ENCODE assay signal across 19 cellular contexts in the genomic region with DNA sequence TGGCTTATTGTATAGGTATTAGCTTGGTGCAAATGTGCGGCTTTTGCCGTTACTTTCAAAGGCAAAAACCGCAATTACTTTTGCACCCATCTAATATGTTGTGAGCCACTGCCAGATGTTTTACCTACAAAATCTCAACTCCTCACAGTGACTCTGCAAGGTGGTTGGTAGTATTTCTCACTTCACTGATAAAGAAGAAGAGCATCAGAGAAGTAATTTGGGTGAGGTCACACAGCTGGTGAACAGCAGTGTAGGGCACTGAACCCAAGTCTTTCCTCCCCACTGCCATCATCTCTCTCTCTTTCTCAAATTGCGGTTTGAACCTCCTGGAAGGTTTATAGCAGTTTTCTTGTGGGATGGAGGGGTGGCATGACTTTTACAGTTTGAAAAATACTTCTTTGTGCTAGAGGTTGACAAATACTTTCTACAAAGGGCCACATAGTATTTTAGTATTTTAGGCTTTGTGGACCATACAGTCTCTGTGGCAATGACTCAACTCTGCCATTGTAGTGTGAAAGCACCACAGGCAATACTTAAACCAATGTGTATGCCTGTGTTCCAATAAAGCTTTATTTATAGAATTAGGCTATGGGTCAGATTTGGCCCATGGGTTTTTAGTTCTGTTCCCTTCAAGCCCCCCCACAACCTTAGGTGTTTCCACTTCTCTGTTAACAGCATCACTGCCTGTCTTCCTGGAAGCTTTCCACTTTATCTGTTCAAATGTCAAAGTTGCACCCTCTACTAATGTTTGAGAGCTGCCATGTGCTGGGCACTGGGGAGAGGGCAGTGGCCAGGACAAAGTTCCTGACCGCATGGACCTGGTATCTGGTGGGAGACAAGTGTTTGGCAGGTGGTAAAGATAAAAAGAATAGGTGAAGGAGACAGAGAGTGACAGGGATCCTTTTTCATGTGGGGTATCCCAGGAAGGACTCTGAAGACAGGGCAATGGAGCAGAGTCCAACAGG. TPM values are rescaled to one million over a fixed set of nuclear protein-coding genes. Genes with fewer than 3 reads are reported as not detected.
A peak's percentile ranks its signal among the peaks of the same experiment; 100 is the strongest.
DNase-seq lines count a peak whose midpoint lies in the region; ATAC-seq, FAIRE-seq and TF ChIP-seq lines count a peak whose summit lies in the region.
"Had no signal": no experiment of that assay in that cellular context is flagged by ENCODE, and none has a peak within 500 bp of the region (broad histone marks: within the 10 kb centered on the region; RNA-seq: fewer than 3 reads in every experiment).

No MANE protein-coding gene starts in this region.

- TF ChIP-seq CTCF in heart left ventricle (IDR thresholded peaks at IDR 0.05) (no peak), nephron (IDR thresholded peaks at IDR 0.05; ENCODE audit: unreplicated experiment in 3 of 3) (no peak), psoas muscle (IDR thresholded peaks at IDR 0.05) (no peak)

- no peak overlapping the region for H3K4me3 ChIP-seq in Jurkat, Clone E6-1 (ENCODE audit: low read length)
- H3K4me3 ChIP-seq in heart left ventricle (no peak overlapping the region), psoas muscle (no peak overlapping the region)
- H3K4me3 ChIP-seq: A549, Peyer's patch had no signal

- H3K27ac ChIP-seq in heart left ventricle (peak overlapping the region; percentile 31 to 86 (median 66)), psoas muscle (no peak overlapping the region)
- H3K27ac ChIP-seq: A549, Peyer's patch had no signal

- H3K27me3 Mint-ChIP-seq in nephron (ENCODE audit: low read depth), result no peaks in the 10 kb centered on the region

- peaks cover 4% of the 10 kb centered on the region for H3K36me3 Mint-ChIP-seq in nephron (ENCODE audit: low read depth)

- TF ChIP-seq POLR2A in GM12892 (IDR thresholded peaks at IDR 0.05; ENCODE audit: low read depth, low read length), result no peak
- TF ChIP-seq POLR2A in heart left ventricle (IDR thresholded peaks at IDR 0.05), result no peak

- DNase-seq in GM12892 (ENCODE audit: insufficient read length) (no peak), heart left ventricle (peak in 1 of 5 donors; percentile 80), psoas muscle (no peak), HuH-7 (ENCODE audit: low spot score) (no peak), NCI-H345 (lab: John Stamatoyannopoulos, UW) (no peak)
- peak; percentile 60 for DNase-seq in Jurkat, Clone E6-1 (ENCODE audit: low read depth, low spot score)
- DNase-seq: C1 segment of cervical spinal cord, DMS 273 treated with DMSO at 0.1 percent for 48 hours, GDM1, HCEC 1CT, NCI-H1048, NCI-H146, NCI-H2081 treated with DMSO at 0.1 percent for 48 hours, NCI-H524 treated with DMSO at 0.1 percent for 48 hours, Peyer's patch, SHP77, SK-N-SH had no signal

- WGBS in heart left ventricle, 4 donors, result 58 to 77% (median 63%) methylated on average over 5 of the region's 5 CpGs
- WGBS in psoas muscle, 3 donors, result 73 to 85% (median 75%) methylated on average over 5 of the region's 5 CpGs

- H3K4me1 Mint-ChIP-seq in nephron, result peaks cover 16% of the 10 kb centered on the region

- no peaks in the 10 kb centered on the region for H3K9me3 Mint-ChIP-seq in nephron

- no peak overlapping the region for H3K4me3 Mint-ChIP-seq in nephron

- H3K9me3 ChIP-seq in heart left ventricle (no peaks in the 10 kb centered on the region), psoas muscle (no peaks in the 10 kb centered on the region)
- H3K9me3 ChIP-seq: A549, Peyer's patch, SK-N-SH had no signal

- peak; percentile 18 to 86 (median 59) for ATAC-seq in heart left ventricle
- no peak for ATAC-seq in psoas muscle
- ATAC-seq: A549 had no signal

- no peaks in the 10 kb centered on the region for H3K27me3 ChIP-seq in heart left ventricle
- H3K27me3 ChIP-seq in psoas muscle (ENCODE audit: insufficient read depth in 3 of 3, low read length in 2 of 3), result no peaks in the 10 kb centered on the region
- H3K27me3 ChIP-seq: Peyer's patch had no signal

- FAIRE-seq in GM12892 (lab: Jason Lieb, UNC), result peak; percentile 44
- FAIRE-seq: A549 had no signal

- intact Hi-C loops in heart left ventricle (cut with DNase I) (loop anchor here in 1 of 10 donors (10.0 kb wide), 1 partner anchor 137 kb away; no protein-coding TSS in a partner anchor), psoas muscle (cut with DNase I) (no loop called here)

- H3K4me1 ChIP-seq in heart left ventricle, result peaks cover 0 to 91% (median 18%) of the 10 kb centered on the region in 12 donors
- H3K4me1 ChIP-seq in psoas muscle, result peaks cover 15% of the 10 kb centered on the region

- H3K27ac Mint-ChIP-seq in nephron, result peak overlapping the region in 2 of 3 experiments; percentile 2 to 39

- no peaks in the 10 kb centered on the region for H3K36me3 ChIP-seq in heart left ventricle
- H3K36me3 ChIP-seq in psoas muscle (ENCODE audit: insufficient read depth in 1 of 2, low read depth in 1 of 2), result no peaks in the 10 kb centered on the region
- H3K36me3 ChIP-seq: Peyer's patch had no signal

RNA-seq across cellular contexts. Expression of a gene that starts 30.1 kb away (rescaled TPM):
- polyA plus RNA-seq in GM12892 (2012; ENCODE audit: missing spikeins), result 13.6 TPM
- polyA plus RNA-seq in Jurkat, Clone E6-1 (2012; ENCODE audit: insufficient read depth, insufficient read length), result not detected
- 100 to 1,000 TPM; 118 to 532 (median 285) TPM for total RNA-seq in heart left ventricle
- 100 to 1,000 TPM; 109 to 204 TPM for polyA plus RNA-seq in heart left ventricle
- 10 to 100 TPM; 20.2 to 98.2 (median 33.5) TPM for total RNA-seq in psoas muscle
- polyA plus RNA-seq in psoas muscle, result 10 to 100 TPM in 2 of 3 donors, 1 to 10 TPM in 1; 5.4 to 13.7 (median 10.8) TPM

Comparison
In these comparisons a context has a peak if more than half of its experiments do, and no peak if none do; other contexts are left out.
1. ATAC-seq: peak in heart left ventricle (4 of 4); none in psoas muscle (0 of 4).